18 cellular contexts compared by ENCODE assay signal in the genomic region with DNA sequence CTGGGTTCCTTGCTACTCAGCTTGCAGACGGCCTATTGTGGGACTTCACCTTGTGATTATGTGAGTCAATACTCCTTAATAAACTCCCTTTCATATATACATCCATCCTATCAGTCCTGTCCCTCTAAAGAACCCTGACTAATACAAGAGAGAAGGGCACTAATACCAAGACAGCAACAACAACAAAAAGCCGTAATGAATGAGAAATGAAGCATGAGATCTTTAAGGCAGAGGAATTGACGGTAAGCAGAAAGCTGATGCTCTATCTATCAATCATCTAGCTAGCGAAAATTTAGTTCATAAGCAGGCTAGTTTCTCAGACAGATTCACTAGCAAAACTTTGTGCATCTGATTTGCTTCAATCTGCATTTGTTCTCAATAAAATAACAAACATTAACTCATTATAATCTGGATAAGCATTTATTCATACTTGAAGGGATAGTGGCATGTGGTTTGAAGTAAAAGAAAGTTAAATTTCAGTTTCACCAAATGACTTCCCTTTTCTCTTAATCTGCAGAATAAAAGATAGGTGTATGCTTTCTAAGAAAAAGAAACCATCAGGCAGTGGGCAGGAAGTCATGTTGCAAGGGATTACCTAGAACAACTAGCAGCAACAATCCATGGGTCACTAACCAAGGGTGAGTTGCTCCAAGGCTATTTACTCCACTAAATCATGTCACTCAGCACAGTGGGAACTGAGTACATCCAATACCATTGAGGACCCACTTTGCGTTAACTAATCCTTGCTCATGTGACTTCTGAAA.
A peak's percentile ranks its signal among the peaks of the same experiment; 100 is the strongest.
DNase-seq lines count a peak whose midpoint lies in the region; ATAC-seq and TF ChIP-seq lines count a peak whose summit lies in the region.
"Had no signal": no experiment of that assay in that cellular context is flagged by ENCODE, and none has a peak within 500 bp of the region (broad histone marks: within the 10 kb centered on the region; RNA-seq: fewer than 3 reads in every experiment).

No MANE protein-coding gene starts in this region.

- peak overlapping the region; percentile 93 for H3K27ac Mint-ChIP-seq in activated CD8-positive, alpha-beta T cell treated with anti-CD3 and anti-CD28 coated beads, Interleukin-2, amount 10 ng/mL, durations not matched to agents 7 days and 5 days
- no peak overlapping the region for H3K27ac Mint-ChIP-seq in activated CD8-positive, alpha-beta T cell treated with anti-CD3 and anti-CD28 coated beads for 36 hours
- H3K27ac Mint-ChIP-seq: activated B cell treated with CpG ODN at 0.5 μM for 24 hours, neural progenitor cell had no signal

- POLR2A ChIA-PET in activated CD8-positive, alpha-beta T cell treated with anti-CD3 and anti-CD28 coated beads, Interleukin-2, amount 10 ng/mL, durations not matched to agents 7 days and 5 days (lab: Charles Lee), result no interaction called here
- POLR2A ChIA-PET in activated CD8-positive, alpha-beta T cell treated with anti-CD3 and anti-CD28 coated beads for 36 hours (lab: Charles Lee), result no interaction called here

- H3K4me1 Mint-ChIP-seq in activated CD8-positive, alpha-beta T cell treated with anti-CD3 and anti-CD28 coated beads, Interleukin-2, amount 10 ng/mL, durations not matched to agents 7 days and 5 days (ENCODE audit: low read depth), result peaks cover 40% of the 10 kb centered on the region
- H3K4me1 Mint-ChIP-seq in activated CD8-positive, alpha-beta T cell treated with anti-CD3 and anti-CD28 coated beads for 36 hours (ENCODE audit: low read depth), result no peaks in the 10 kb centered on the region
- H3K4me1 Mint-ChIP-seq: activated B cell treated with CpG ODN at 0.5 μM for 24 hours had no signal

- TF ChIP-seq CTCF in activated CD8-positive, alpha-beta T cell treated with anti-CD3 and anti-CD28 coated beads for 36 hours (IDR thresholded peaks at IDR 0.05), result no peak

- H3K27me3 Mint-ChIP-seq in activated CD8-positive, alpha-beta T cell treated with anti-CD3 and anti-CD28 coated beads, Interleukin-2, amount 10 ng/mL, durations not matched to agents 7 days and 5 days (ENCODE audit: low read depth), result no peaks in the 10 kb centered on the region
- H3K27me3 Mint-ChIP-seq in activated CD8-positive, alpha-beta T cell treated with anti-CD3 and anti-CD28 coated beads for 36 hours, result no peaks in the 10 kb centered on the region
- H3K27me3 Mint-ChIP-seq: activated B cell treated with CpG ODN at 0.5 μM for 24 hours had no signal

- H3K4me3 Mint-ChIP-seq in activated CD8-positive, alpha-beta T cell treated with anti-CD3 and anti-CD28 coated beads, Interleukin-2, amount 10 ng/mL, durations not matched to agents 7 days and 5 days, result peak overlapping the region; percentile 43
- no peak overlapping the region for H3K4me3 Mint-ChIP-seq in activated CD8-positive, alpha-beta T cell treated with anti-CD3 and anti-CD28 coated beads for 36 hours
- H3K4me3 Mint-ChIP-seq: activated B cell treated with CpG ODN at 0.5 μM for 24 hours, neural progenitor cell had no signal

- DNase-seq in activated CD8-positive, alpha-beta T cell treated with anti-CD3 and anti-CD28 coated beads, Interleukin-2, amount 10 ng/mL, durations not matched to agents 7 days and 5 days, result peak; percentile 42
- DNase-seq in activated CD8-positive, alpha-beta T cell treated with anti-CD3 and anti-CD28 coated beads for 36 hours, result no peak
- DNase-seq in renal cortical epithelial cell (ENCODE audit: low read depth) (peak; percentile 69), COLO668 (lab: John Stamatoyannopoulos, UW; ENCODE audit: unreplicated experiment) (no peak), SIG-M5 treated with dmso at 0.1 percent for 504 hours (lab: John Stamatoyannopoulos, UW; ENCODE audit: unreplicated experiment) (no peak)
- DNase-seq in stimulated activated CD4-positive, alpha-beta T cell treated with anti-CD3 and anti-CD28 coated beads, Interleukin-2, amount 100 ng/mL, for 24 hours, result no peak
- DNase-seq: activated B cell treated with CpG ODN at 0.5 μM for 24 hours, body of pancreas, HCEC 1CT, head of caudate nucleus, left ventricle myocardium superior, NCI-H146, NCI-H748 treated with DMSO at 0.1 percent for 48 hours, SHP77, trophoblast cell had no signal

- ATAC-seq in activated CD8-positive, alpha-beta T cell treated with anti-CD3 and anti-CD28 coated beads, Interleukin-2, amount 10 ng/mL, durations not matched to agents 7 days and 5 days, result peak; percentile 83
- ATAC-seq in activated CD8-positive, alpha-beta T cell treated with anti-CD3 and anti-CD28 coated beads for 36 hours, result no peak
- ATAC-seq in GM21737 (IDR thresholded peaks at IDR 0.05; ENCODE audit: unreplicated experiment), result peak; percentile 82
- peak; percentile 68 for ATAC-seq in HG03378 (IDR thresholded peaks at IDR 0.05; ENCODE audit: unreplicated experiment)
- ATAC-seq: body of pancreas, left ventricle myocardium superior had no signal

- intact Hi-C loops in activated CD8-positive, alpha-beta T cell treated with anti-CD3 and anti-CD28 coated beads for 36 hours (cut with micrococcal nuclease), result no loop called here

- H3K36me3 Mint-ChIP-seq in activated CD8-positive, alpha-beta T cell treated with anti-CD3 and anti-CD28 coated beads, Interleukin-2, amount 10 ng/mL, durations not matched to agents 7 days and 5 days (ENCODE audit: low read depth), result peaks cover 52% of the 10 kb centered on the region
- H3K36me3 Mint-ChIP-seq in activated CD8-positive, alpha-beta T cell treated with anti-CD3 and anti-CD28 coated beads for 36 hours (ENCODE audit: low read depth), result no peaks in the 10 kb centered on the region

- peaks cover 26% of the 10 kb centered on the region for H3K9me3 Mint-ChIP-seq in activated CD8-positive, alpha-beta T cell treated with anti-CD3 and anti-CD28 coated beads, Interleukin-2, amount 10 ng/mL, durations not matched to agents 7 days and 5 days (ENCODE audit: insufficient read depth)
- H3K9me3 Mint-ChIP-seq in activated CD8-positive, alpha-beta T cell treated with anti-CD3 and anti-CD28 coated beads for 36 hours, result peaks cover 5% of the 10 kb centered on the region

- CTCF ChIA-PET in activated CD8-positive, alpha-beta T cell treated with anti-CD3 and anti-CD28 coated beads, Interleukin-2, amount 10 ng/mL, durations not matched to agents 7 days and 5 days (lab: Charles Lee), result no interaction called here
- CTCF ChIA-PET in activated CD8-positive, alpha-beta T cell treated with anti-CD3 and anti-CD28 coated beads for 36 hours (lab: Charles Lee), result no interaction called here

Comparison
In these comparisons a context has a peak if more than half of its experiments do, and no peak if none do; other contexts are left out.
1. DNase-seq: peak in activated CD8-positive, alpha-beta T cell treated with anti-CD3 and anti-CD28 coated beads, Interleukin-2, amount 10 ng/mL, durations not matched to agents 7 days and 5 days (single experiment) and renal cortical epithelial cell (single experiment); none in activated CD8-positive, alpha-beta T cell treated with anti-CD3 and anti-CD28 coated beads for 36 hours (single experiment), COLO668 (single experiment), SIG-M5 treated with dmso at 0.1 percent for 504 hours (single experiment) and stimulated activated CD4-positive, alpha-beta T cell treated with anti-CD3 and anti-CD28 coated beads, Interleukin-2, amount 100 ng/mL, for 24 hours (0 of 2).